In the genomic region with DNA sequence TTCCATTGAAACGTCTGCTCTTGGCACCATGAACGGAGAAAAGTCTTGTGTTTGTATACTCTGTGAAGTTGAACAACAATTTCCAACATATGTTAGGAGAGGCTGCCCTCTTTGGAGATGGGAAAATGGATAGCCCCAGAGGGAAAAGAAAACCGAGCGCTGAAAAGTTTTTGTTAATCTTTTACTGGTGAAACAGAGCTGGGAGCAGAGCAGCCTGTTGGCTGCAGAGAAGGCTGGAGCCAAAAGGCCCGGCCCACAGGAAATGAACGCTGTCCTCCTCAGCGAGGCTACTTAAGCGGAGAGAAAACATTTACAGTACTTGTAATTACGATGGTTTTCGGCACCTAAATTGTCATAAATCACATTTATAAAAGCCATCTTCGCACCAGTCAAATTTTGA, we compare ENCODE assay signal across 8 cellular contexts.
DNase-seq lines count a peak whose midpoint lies in the region; ATAC-seq and TF ChIP-seq lines count a peak whose summit lies in the region.

No MANE protein-coding gene starts in this region.

- peaks cover 8% of the 10 kb centered on the region for H3K4me1 ChIP-seq in foreskin keratinocyte
- peaks cover 7% of the 10 kb centered on the region for H3K4me1 ChIP-seq in psoas muscle

- no peaks in the 10 kb centered on the region for H3K27me3 ChIP-seq in foreskin keratinocyte
- no peaks in the 10 kb centered on the region for H3K27me3 ChIP-seq in psoas muscle (ENCODE audit: insufficient read depth in 3 of 3, low read length in 2 of 3)

- no peaks in the 10 kb centered on the region for H3K36me3 ChIP-seq in psoas muscle (ENCODE audit: insufficient read depth in 1 of 2, low read depth in 1 of 2)

- intact Hi-C loops in psoas muscle (cut with DNase I): no loop called here

- TF ChIP-seq CTCF in foreskin keratinocyte (conservative IDR thresholded peaks at IDR 0.05) (peak; percentile 5), psoas muscle (IDR thresholded peaks at IDR 0.05) (no peak)

- ATAC-seq in GM18502 (IDR thresholded peaks at IDR 0.05; ENCODE audit: poor library complexity, unreplicated experiment) (peak; percentile 64), foreskin keratinocyte (peak; percentile 84), psoas muscle (peak in 3 of 4 donors; percentile 36 to 84 (median 56))

- H3K9me3 ChIP-seq in psoas muscle: no peaks in the 10 kb centered on the region

- peak overlapping the region; percentile 27 for H3K4me3 ChIP-seq in psoas muscle

- peak; percentile 75 for DNase-seq in RPMI7951 (ENCODE audit: low read depth)
- peak in 1 of 2 donors; percentile 47 for DNase-seq in foreskin keratinocyte
- peak; percentile 17 to 60 for DNase-seq in psoas muscle
- no peak for DNase-seq in activated effector memory CD4-positive, alpha-beta T cell treated with Interleukin-2 at 50 U/mL for 16 hours
- DNase-seq in NCI-H345 (lab: John Stamatoyannopoulos, UW): no peak
- DNase-seq in SIG-M5 treated with dmso at 0.1 percent for 504 hours (lab: John Stamatoyannopoulos, UW; ENCODE audit: unreplicated experiment): no peak
- no peak for DNase-seq in activated gamma-delta T cell treated with Interleukin-2 at 50 U/mL for 16 hours

- peak overlapping the region; percentile 44 for H3K27ac ChIP-seq in foreskin keratinocyte
- no peak overlapping the region for H3K27ac ChIP-seq in psoas muscle

- WGBS in psoas muscle, 3 donors: 6 to 12% (median 7%) methylated on average over 11 of the region's 11 CpGs

Comparison
In these comparisons a context has a peak if more than half of its experiments do, and no peak if none do; other contexts are left out.
1. DNase-seq: peak in RPMI7951 (single experiment) and psoas muscle (2 of 2); none in activated effector memory CD4-positive, alpha-beta T cell treated with Interleukin-2 at 50 U/mL for 16 hours (single experiment), NCI-H345 (single experiment), SIG-M5 treated with dmso at 0.1 percent for 504 hours (single experiment) and activated gamma-delta T cell treated with Interleukin-2 at 50 U/mL for 16 hours (single experiment).
2. Peak in every context shown above with its lines, with median percentiles within 50 percentile points of each other: ATAC-seq.